Comparison of ENCODE assay signal across 14 cellular contexts in the genomic region with DNA sequence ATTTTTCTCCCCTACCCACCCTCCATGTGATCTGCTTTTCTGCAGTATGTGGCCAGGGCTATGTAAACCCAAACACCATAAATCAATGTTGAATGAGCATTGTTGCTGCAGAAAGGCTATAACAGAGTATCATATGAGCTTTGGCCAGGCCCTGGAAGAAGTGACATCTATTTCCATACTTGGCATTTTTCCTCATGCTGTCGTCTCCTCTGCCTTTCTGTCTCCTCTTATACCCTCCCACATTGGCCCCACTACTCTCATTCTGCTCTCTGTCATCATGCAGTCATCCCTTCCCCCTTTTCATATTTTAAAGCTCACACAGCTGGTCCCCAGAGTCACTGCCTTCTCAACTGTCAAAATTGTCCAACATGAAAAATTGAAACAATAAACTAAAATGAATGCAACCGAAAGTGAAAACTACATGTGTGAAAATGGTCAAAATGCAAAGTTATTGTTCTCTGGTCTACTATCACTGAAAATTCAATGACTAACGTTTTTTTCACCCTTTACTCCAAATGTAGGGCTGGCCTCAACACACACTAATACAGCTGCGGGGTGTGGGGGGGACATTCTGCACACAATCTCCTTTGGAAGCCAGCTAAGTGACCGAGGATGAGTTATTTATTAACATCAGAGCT.
DNase-seq lines count a peak whose midpoint lies in the region; ATAC-seq, FAIRE-seq and TF ChIP-seq lines count a peak whose summit lies in the region.
"Had no signal": no experiment of that assay in that cellular context is flagged by ENCODE, and none has a peak within 500 bp of the region (broad histone marks: within the 10 kb centered on the region; RNA-seq: fewer than 3 reads in every experiment).

No MANE protein-coding gene starts in this region.

- no peak overlapping the region for H3K4me3 Mint-ChIP-seq in endodermal cell

- in situ Hi-C loops in KBM-7 (cut with MboI; ENCODE audit: low pct_unique_long_range_greater_than_20kb, low sequenced_read_pairs): no loop called here

- H3K4me3 ChIP-seq in endodermal cell (ENCODE audit: low read length): no peak overlapping the region
- H3K4me3 ChIP-seq: heart right ventricle, psoas muscle, testis had no signal

- H3K36me3 ChIP-seq in endodermal cell (ENCODE audit: control insufficient read depth, insufficient read depth, low read length): no peaks in the 10 kb centered on the region
- H3K36me3 ChIP-seq: heart right ventricle had no signal

- no peak for TF ChIP-seq POLR2A in GM12891 (IDR thresholded peaks at IDR 0.05; ENCODE audit: low read depth, low read length)

- peaks cover 46% of the 10 kb centered on the region for H3K4me1 Mint-ChIP-seq in endodermal cell

- H3K9ac ChIP-seq in endodermal cell (ENCODE audit: extremely low read depth, low read length, poor library complexity, severe bottlenecking): no peak overlapping the region
- H3K9ac ChIP-seq: SK-N-SH had no signal

- no peaks in the 10 kb centered on the region for H3K27me3 Mint-ChIP-seq in endodermal cell (ENCODE audit: insufficient read depth)

- ATAC-seq in GM19452 (IDR thresholded peaks at IDR 0.05; ENCODE audit: unreplicated experiment) (peak; percentile 78), HG02852 (IDR thresholded peaks at IDR 0.05; ENCODE audit: unreplicated experiment) (peak; percentile 58), HG03558 (IDR thresholded peaks at IDR 0.05; ENCODE audit: extremely low read depth, unreplicated experiment) (peak; percentile 89)
- ATAC-seq: heart right ventricle, psoas muscle had no signal

- peak; percentile 88 for FAIRE-seq in GM12891 (lab: Jason Lieb, UNC)

- no peak for TF ChIP-seq CTCF in endodermal cell (conservative IDR thresholded peaks at IDR 0.05)

- WGBS in endodermal cell (ENCODE audit: insufficient coverage in 1 of 2, insufficient read length in 1 of 2), 2 experiments: 81 to 88% methylated on average over 5 of the region's 5 CpGs

- peaks cover 13% of the 10 kb centered on the region for H3K9me3 ChIP-seq in endodermal cell (ENCODE audit: control insufficient read depth, low read length)
- H3K9me3 ChIP-seq: heart right ventricle, psoas muscle, SK-N-SH, testis had no signal

- H3K4me1 ChIP-seq in endodermal cell (ENCODE audit: control insufficient read depth, insufficient read depth, low read length): peaks cover 5% of the 10 kb centered on the region
- H3K4me1 ChIP-seq: heart right ventricle, psoas muscle, testis had no signal

- H3K27ac ChIP-seq in endodermal cell (ENCODE audit: low read depth, low read length): no peak overlapping the region
- H3K27ac ChIP-seq: heart right ventricle, psoas muscle, testis had no signal

- DNase-seq in GM12891 (ENCODE audit: insufficient read length, low spot score) (no peak), KBM-7 (no peak), endodermal cell (no peak), NOMO-1 treated with dmso at 0.1 percent for 144 hours (lab: John Stamatoyannopoulos, UW; ENCODE audit: unreplicated experiment) (no peak), HK-2 (ENCODE audit: unreplicated experiment) (no peak)
- DNase-seq: effector CD4-positive, alpha-beta T cell; heart right ventricle; Karpas-422; psoas muscle; SK-N-SH; testis had no signal

- peaks cover 7% of the 10 kb centered on the region for H3K9me3 Mint-ChIP-seq in endodermal cell

- H3K27me3 ChIP-seq in endodermal cell (ENCODE audit: control insufficient read depth, insufficient read depth, low read length, poor library complexity, severe bottlenecking): no peaks in the 10 kb centered on the region
- H3K27me3 ChIP-seq: testis had no signal

- H3K36me3 Mint-ChIP-seq in endodermal cell (ENCODE audit: low read depth): no peaks in the 10 kb centered on the region

- H3K27ac Mint-ChIP-seq in endodermal cell: no peak overlapping the region

TF ChIP-seq in GM12891, 5 proteins besides CTCF, POLR2A, EP300 and RAD21:
- TF ChIP-seq TAF1 (IDR thresholded peaks at IDR 0.05; ENCODE audit: low read depth, low read length) (no peak), PAX5 (IDR thresholded peaks at IDR 0.05; ENCODE audit: insufficient read depth, low read length, severe bottlenecking) (no peak), POU2F2 (IDR thresholded peaks at IDR 0.05; ENCODE audit: low read depth, low read length) (no peak), SPI1 (IDR thresholded peaks at IDR 0.05; ENCODE audit: low read depth, low read length) (no peak), POLR2AphosphoS5 (IDR thresholded peaks at IDR 0.05; ENCODE audit: low read depth, low read length) (no peak)
